18 cellular contexts compared by ENCODE assay signal in the genomic region with DNA sequence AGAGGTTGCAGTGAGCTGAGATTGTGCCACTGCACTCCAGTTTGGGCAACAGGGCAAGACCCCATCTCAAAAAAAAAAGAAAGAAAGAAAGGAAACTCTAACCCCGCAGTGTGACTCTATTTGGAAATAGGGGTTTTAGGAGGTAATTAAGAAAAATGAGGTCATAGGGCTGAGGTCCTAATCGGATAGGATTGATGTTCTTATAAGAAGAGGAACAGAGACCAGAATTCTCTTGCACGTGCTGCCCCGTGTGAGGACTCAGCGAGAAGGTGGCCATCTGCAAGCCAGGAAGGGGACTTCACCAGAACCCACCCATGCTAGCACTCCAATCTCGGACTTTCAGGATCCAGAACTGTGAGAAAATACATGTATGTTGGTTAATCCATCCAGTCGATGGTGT. TPM values are rescaled to one million over a fixed set of nuclear protein-coding genes. Genes with fewer than 3 reads are reported as not detected.
"Had no signal": no experiment of that assay in that cellular context is flagged by ENCODE, and none has a peak within 500 bp of the region (broad histone marks: within the 10 kb centered on the region; RNA-seq: fewer than 3 reads in every experiment).

No MANE protein-coding gene starts in this region.

- H3K4me3 Mint-ChIP-seq: activated CD4-positive, alpha-beta memory T cell treated with anti-CD3 and anti-CD28 coated beads, Interleukin-2, amount 10 ng/mL, durations not matched to agents 7 days and 5 days; activated naive CD4-positive, alpha-beta T cell treated with anti-CD3 and anti-CD28 coated beads for 36 hours; activated T-helper 1 cell treated with anti-CD3 and anti-CD28 coated beads, Interleukin-12 subunit alpha, Interleukin-12 subunit beta, Interleukin-2, Interleukin-4 antibody, amounts not matched to agents 30 ng/mL and 10 ng/mL and 1 ng/mL, durations not matched to agents 14 hours and 24 hours and 36 hours; stimulated activated naive B cell treated with anti-CD40 and anti-IgM and Interleukin-4, amounts not matched to agents 10 μg/mL and 1 μg/mL and 100 μg/mL, for 72 hours had no signal

- H3K4me1 ChIP-seq: adrenal gland, tibial artery, uterus had no signal

- H3K27ac Mint-ChIP-seq: activated naive CD4-positive, alpha-beta T cell treated with anti-CD3 and anti-CD28 coated beads for 36 hours; activated T-helper 1 cell treated with anti-CD3 and anti-CD28 coated beads, Interleukin-12 subunit alpha, Interleukin-12 subunit beta, Interleukin-2, Interleukin-4 antibody, amounts not matched to agents 30 ng/mL and 10 ng/mL and 1 ng/mL, durations not matched to agents 14 hours and 24 hours and 36 hours; stimulated activated naive B cell treated with anti-CD40 and anti-IgM and Interleukin-4, amounts not matched to agents 10 μg/mL and 1 μg/mL and 100 μg/mL, for 72 hours had no signal

- H3K27me3 Mint-ChIP-seq: activated CD4-positive, alpha-beta memory T cell treated with anti-CD3 and anti-CD28 coated beads, Interleukin-2, amount 10 ng/mL, durations not matched to agents 7 days and 5 days; naive B cell; stimulated activated naive B cell treated with anti-CD40 and anti-IgM and Interleukin-4, amounts not matched to agents 10 μg/mL and 1 μg/mL and 100 μg/mL, for 72 hours had no signal

- ATAC-seq: esophagus mucosa; left lobe of liver; stimulated activated naive B cell treated with anti-CD40 and anti-IgM and Interleukin-4, amounts not matched to agents 10 μg/mL and 1 μg/mL and 100 μg/mL, for 72 hours had no signal

- H3K4me2 ChIP-seq: hepatocyte had no signal

- H3K27me3 ChIP-seq: adrenal gland, hepatocyte, tibial artery, uterus had no signal

- DNase-seq: activated CD4-positive, alpha-beta memory T cell treated with anti-CD3 and anti-CD28 coated beads, Interleukin-2, amount 10 ng/mL, durations not matched to agents 7 days and 5 days; activated CD8-positive, alpha-beta memory T cell treated with anti-CD3 and anti-CD28 coated beads, Interleukin-2, amount 50 U/mL, for 4 hours; activated naive CD4-positive, alpha-beta T cell treated with anti-CD3 and anti-CD28 coated beads for 36 hours; adrenal gland; mammary epithelial cell; naive B cell; retina; stimulated activated CD4-positive, alpha-beta T cell treated with anti-CD3 and anti-CD28 coated beads, Interleukin-2, amount 100 ng/mL, for 48 hours; stimulated activated naive B cell treated with anti-CD40 and anti-IgM and Interleukin-4, amounts not matched to agents 10 μg/mL and 1 μg/mL and 100 μg/mL, for 72 hours; tibial artery; uterus had no signal

- H3K27ac ChIP-seq: adrenal gland, hepatocyte, tibial artery, uterus, VCaP had no signal

- H3K9me3 ChIP-seq: adrenal gland, tibial artery, uterus had no signal

- FAIRE-seq: endometrium, keratinocyte had no signal

- H2AFZ ChIP-seq: hepatocyte had no signal

- H3K9me3 Mint-ChIP-seq: stimulated activated naive B cell treated with anti-CD40 and anti-IgM and Interleukin-4, amounts not matched to agents 10 μg/mL and 1 μg/mL and 100 μg/mL, for 72 hours had no signal

- H3K79me2 ChIP-seq: hepatocyte had no signal

- H3K36me3 ChIP-seq: adrenal gland, tibial artery, uterus had no signal

- H3K4me3 ChIP-seq: adrenal gland, hepatocyte, tibial artery, uterus had no signal

RNA-seq across cellular contexts. Expression of a gene that starts 25.8 kb away (rescaled TPM):
- polyA plus RNA-seq: hepatocyte had no signal
